In the genomic region with DNA sequence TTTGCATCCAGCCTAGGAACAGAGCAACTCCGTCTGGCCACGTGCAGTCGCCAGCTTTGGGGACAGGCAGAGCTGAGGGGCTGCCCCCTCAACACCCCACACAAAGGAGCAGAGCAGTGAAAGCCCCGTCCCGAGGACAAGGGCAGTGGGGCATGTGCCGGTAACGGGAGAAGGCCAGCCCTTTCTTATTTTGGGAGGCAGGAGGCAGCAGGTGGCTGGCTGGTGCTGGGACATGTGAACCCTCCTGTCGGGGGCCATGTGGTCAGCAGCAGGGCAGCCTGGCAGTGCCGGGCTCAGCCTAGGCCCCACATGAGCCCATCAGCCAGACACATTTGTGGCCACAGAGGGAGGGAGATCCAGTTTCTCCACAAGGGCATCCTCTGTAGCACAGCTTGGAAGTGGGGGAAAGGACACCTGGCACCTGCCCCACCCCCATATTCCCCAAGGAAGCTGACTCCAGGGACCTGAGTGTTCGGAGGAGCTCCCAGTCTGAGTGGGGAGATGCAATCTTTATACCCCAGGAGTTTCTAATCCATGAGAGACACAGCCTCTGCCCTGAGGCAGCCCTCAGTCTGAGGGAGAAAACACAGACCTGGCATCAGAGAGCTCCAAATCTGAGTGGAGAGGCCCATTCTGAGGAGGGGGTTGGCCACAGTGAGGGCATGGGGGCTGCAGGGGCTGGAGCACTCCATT, we compare ENCODE assay signal across 17 cellular contexts.
DNase-seq lines count a peak whose midpoint lies in the region; ATAC-seq and TF ChIP-seq lines count a peak whose summit lies in the region.
"Had no signal": no experiment of that assay in that cellular context is flagged by ENCODE, and none has a peak within 500 bp of the region (broad histone marks: within the 10 kb centered on the region; RNA-seq: fewer than 3 reads in every experiment).

No MANE protein-coding gene starts in this region.

- H3K4me1 Mint-ChIP-seq in T-cell, result no peaks in the 10 kb centered on the region
- H3K4me1 Mint-ChIP-seq: activated naive CD8-positive, alpha-beta T cell treated with anti-CD3 and anti-CD28 coated beads, Interleukin-2, amount 10 ng/mL, durations not matched to agents 7 days and 5 days had no signal

- H3K27ac Mint-ChIP-seq in T-cell, result no peak overlapping the region
- H3K27ac Mint-ChIP-seq: activated naive CD8-positive, alpha-beta T cell treated with anti-CD3 and anti-CD28 coated beads, Interleukin-2, amount 10 ng/mL, durations not matched to agents 7 days and 5 days had no signal

- TF ChIP-seq CTCF in cardiac muscle cell (IDR thresholded peaks at IDR 0.05; ENCODE audit: low read depth, low read length) (no peak), VCaP (conservative IDR thresholded peaks at IDR 0.05) (no peak), lower lobe of right lung (IDR thresholded peaks at IDR 0.05) (no peak), uterus (IDR thresholded peaks at IDR 0.05) (no peak)

- H3K36me3 ChIP-seq in cardiac muscle cell (no peaks in the 10 kb centered on the region), lower lobe of right lung (no peaks in the 10 kb centered on the region), uterus (no peaks in the 10 kb centered on the region)

- H3K4me3 ChIP-seq in cardiac muscle cell (no peak overlapping the region), lower lobe of right lung (no peak overlapping the region), uterus (no peak overlapping the region)
- H3K4me3 ChIP-seq: skin epidermis had no signal

- no peaks in the 10 kb centered on the region for H3K9me3 Mint-ChIP-seq in T-cell
- H3K9me3 Mint-ChIP-seq: activated naive CD8-positive, alpha-beta T cell treated with anti-CD3 and anti-CD28 coated beads, Interleukin-2, amount 10 ng/mL, durations not matched to agents 7 days and 5 days had no signal

- no peaks in the 10 kb centered on the region for H3K27me3 ChIP-seq in cardiac muscle cell
- peaks cover 3% of the 10 kb centered on the region for H3K27me3 ChIP-seq in lower lobe of right lung (ENCODE audit: low read depth)
- H3K27me3 ChIP-seq in uterus, result no peaks in the 10 kb centered on the region

- H3K27ac ChIP-seq in cardiac muscle cell (peak overlapping the region; percentile 90), VCaP (peak overlapping the region; percentile 68; the same call in 1 of the 2 replicates), lower lobe of right lung (no peak overlapping the region), uterus (peak overlapping the region; percentile 82)
- H3K27ac ChIP-seq: skin epidermis had no signal

- intact Hi-C loops in Right ventricle myocardium inferior (cut with DNase I), result no loop called here
- intact Hi-C loops in lower lobe of right lung (cut with DNase I), result no loop called here
- intact Hi-C loops in uterus (cut with DNase I; ENCODE audit: low total_unique reads), result no loop called here

- DNase-seq in cardiac muscle cell (ENCODE audit: low read depth in 1 of 2, low spot score in 1 of 2), result no peak
- DNase-seq in Right ventricle myocardium inferior (ENCODE audit: missing footprints), result no peak
- peak; percentile 32 for DNase-seq in lower lobe of right lung
- DNase-seq in uterus, result no peak
- no peak for DNase-seq in T-cell
- DNase-seq: activated naive CD8-positive, alpha-beta T cell treated with anti-CD3 and anti-CD28 coated beads, Interleukin-2, amount 10 ng/mL, durations not matched to agents 7 days and 5 days; cerebellar nuclear complex; NCI-H226; OCI-M1; stimulated activated naive CD8-positive, alpha-beta T cell treated with anti-CD3 and anti-CD28 coated beads, Interleukin-15, Interleukin-2, amounts not matched to agents 100 U/mL and 50 U/mL, for 24 hours; T-helper 1 cell had no signal

- no peak overlapping the region for H3K4me3 Mint-ChIP-seq in T-cell
- H3K4me3 Mint-ChIP-seq: activated naive CD8-positive, alpha-beta T cell treated with anti-CD3 and anti-CD28 coated beads, Interleukin-2, amount 10 ng/mL, durations not matched to agents 7 days and 5 days had no signal

- no peak for TF ChIP-seq POLR2A in uterus (IDR thresholded peaks at IDR 0.05)

- CTCF ChIA-PET in T-cell (lab: Charles Lee), result no interaction called here

- no peaks in the 10 kb centered on the region for H3K9me3 ChIP-seq in cardiac muscle cell (ENCODE audit: low read depth)
- H3K9me3 ChIP-seq in lower lobe of right lung, result no peaks in the 10 kb centered on the region
- no peaks in the 10 kb centered on the region for H3K9me3 ChIP-seq in uterus

- H3K4me1 ChIP-seq in cardiac muscle cell (ENCODE audit: low read depth) (peaks cover 57% of the 10 kb centered on the region), lower lobe of right lung (peaks cover 7% of the 10 kb centered on the region), uterus (peaks cover 12 to 14% of the 10 kb centered on the region in 2 donors)

- no peak for ATAC-seq in Right ventricle myocardium inferior
- no peak for ATAC-seq in lower lobe of right lung
- ATAC-seq in GM18511 (IDR thresholded peaks at IDR 0.05; ENCODE audit: unreplicated experiment), result no peak
- no peak for ATAC-seq in GM18873 (IDR thresholded peaks at IDR 0.05; ENCODE audit: low FRiP score, unreplicated experiment)
- no peak for ATAC-seq in T-cell (replicated peaks in 1 of 4)
- ATAC-seq: activated CD4-positive, CD25-positive, alpha-beta regulatory T cell treated with anti-CD3 and anti-CD28 coated beads, Interleukin-2, amount 50 U/mL, for 24 hours; esophagus mucosa; stimulated activated naive CD8-positive, alpha-beta T cell treated with anti-CD3 and anti-CD28 coated beads, Interleukin-15, Interleukin-2, amounts not matched to agents 100 U/mL and 50 U/mL, for 24 hours had no signal

- peaks cover 0 to 14% of the 10 kb centered on the region in 2 donors for H3K27me3 Mint-ChIP-seq in T-cell

- no peaks in the 10 kb centered on the region for H3K36me3 Mint-ChIP-seq in T-cell
- H3K36me3 Mint-ChIP-seq: activated naive CD8-positive, alpha-beta T cell treated with anti-CD3 and anti-CD28 coated beads, Interleukin-2, amount 10 ng/mL, durations not matched to agents 7 days and 5 days had no signal

- POLR2A ChIA-PET in T-cell (lab: Charles Lee), result no interaction called here
